Comparison of ENCODE assay signal across 12 cellular contexts in genomic region chr10:81978238-81978637, GRCh38.
A peak's percentile ranks its signal among the peaks of the same experiment; 100 is the strongest.
DNase-seq lines count a peak whose midpoint lies in the region; ATAC-seq and TF ChIP-seq lines count a peak whose summit lies in the region.
"Had no signal": no experiment of that assay in that cellular context is flagged by ENCODE, and none has a peak within 500 bp of the region (broad histone marks: within the 10 kb centered on the region; RNA-seq: fewer than 3 reads in every experiment).

No MANE protein-coding gene starts in this region.

- H3K4me1 ChIP-seq in adipocyte (ENCODE audit: control insufficient read depth, insufficient read depth, low read length), result no peaks in the 10 kb centered on the region
- H3K4me1 ChIP-seq: left lung had no signal

- no peaks in the 10 kb centered on the region for H3K27me3 ChIP-seq in adipocyte (replicated peaks; ENCODE audit: control insufficient read depth, insufficient read depth, low read length)
- H3K27me3 ChIP-seq: left lung had no signal

- no peaks in the 10 kb centered on the region for H3K4me1 Mint-ChIP-seq in type B pancreatic cell (ENCODE audit: unreplicated experiment)
- no peaks in the 10 kb centered on the region for H3K4me1 Mint-ChIP-seq in stimulated activated memory B cell treated with anti-CD40 and anti-IgM and Interleukin-4, amounts not matched to agents 10 μg/mL and 1 μg/mL and 100 μg/mL, for 72 hours
- H3K4me1 Mint-ChIP-seq: stimulated activated naive B cell treated with anti-CD40 and anti-IgM and Interleukin-4, amounts not matched to agents 10 μg/mL and 1 μg/mL and 100 μg/mL, for 72 hours had no signal

- H3K9ac ChIP-seq in adipocyte (ENCODE audit: low read length), result no peak overlapping the region

- no peak for ATAC-seq in stimulated activated memory B cell treated with anti-CD40 and anti-IgM and Interleukin-4, amounts not matched to agents 10 μg/mL and 1 μg/mL and 100 μg/mL, for 72 hours
- no peak for ATAC-seq in GM19328 (IDR thresholded peaks at IDR 0.05; ENCODE audit: unreplicated experiment)
- ATAC-seq: left lung; stimulated activated naive B cell treated with anti-CD40 and anti-IgM and Interleukin-4, amounts not matched to agents 10 μg/mL and 1 μg/mL and 100 μg/mL, for 72 hours had no signal

- TF ChIP-seq CTCF in GM12865 (IDR thresholded peaks at IDR 0.05; ENCODE audit: insufficient read depth, low read depth, low read length, missing control alignments) (no peak), type B pancreatic cell (conservative IDR thresholded peaks at IDR 0.05) (no peak)

- no peaks in the 10 kb centered on the region for H3K9me3 ChIP-seq in adipocyte (ENCODE audit: control insufficient read depth, low read length)

- H3K4me3 ChIP-seq in GM12865 (ENCODE audit: low read depth, low read length) (no peak overlapping the region), adipocyte (ENCODE audit: low read length) (no peak overlapping the region)
- H3K4me3 ChIP-seq: left lung had no signal

- no peak overlapping the region for H3K4me3 Mint-ChIP-seq in type B pancreatic cell
- H3K4me3 Mint-ChIP-seq in stimulated activated memory B cell treated with anti-CD40 and anti-IgM and Interleukin-4, amounts not matched to agents 10 μg/mL and 1 μg/mL and 100 μg/mL, for 72 hours, result no peak overlapping the region
- H3K4me3 Mint-ChIP-seq: stimulated activated naive B cell treated with anti-CD40 and anti-IgM and Interleukin-4, amounts not matched to agents 10 μg/mL and 1 μg/mL and 100 μg/mL, for 72 hours had no signal

- DNase-seq in GM12865 (ENCODE audit: low read depth) (peak; percentile 26), M059J (ENCODE audit: low read depth) (peak; percentile 13), adipocyte (ENCODE audit: low read depth) (peak; percentile 6), iPS-NIHi7 (ENCODE audit: extremely low spot score) (peak; percentile 53), NCI-H446 (lab: John Stamatoyannopoulos, UW) (no peak), type B pancreatic cell (ENCODE audit: extremely low spot score, unreplicated experiment) (no peak)
- DNase-seq: activated gamma-delta T cell treated with Interleukin-2 at 50 U/mL for 16 hours; left lung; nucleus accumbens; stimulated activated naive B cell treated with anti-CD40 and anti-IgM and Interleukin-4, amounts not matched to agents 10 μg/mL and 1 μg/mL and 100 μg/mL, for 72 hours had no signal

- H3K36me3 ChIP-seq in adipocyte (ENCODE audit: control insufficient read depth, insufficient read depth, low read length, severe bottlenecking), result no peaks in the 10 kb centered on the region
- H3K36me3 ChIP-seq: left lung had no signal

- peaks cover 7% of the 10 kb centered on the region for H3K27me3 Mint-ChIP-seq in type B pancreatic cell
- no peaks in the 10 kb centered on the region for H3K27me3 Mint-ChIP-seq in stimulated activated memory B cell treated with anti-CD40 and anti-IgM and Interleukin-4, amounts not matched to agents 10 μg/mL and 1 μg/mL and 100 μg/mL, for 72 hours
- H3K27me3 Mint-ChIP-seq: stimulated activated naive B cell treated with anti-CD40 and anti-IgM and Interleukin-4, amounts not matched to agents 10 μg/mL and 1 μg/mL and 100 μg/mL, for 72 hours had no signal

- no peak overlapping the region for H3K27ac Mint-ChIP-seq in type B pancreatic cell
- H3K27ac Mint-ChIP-seq in stimulated activated memory B cell treated with anti-CD40 and anti-IgM and Interleukin-4, amounts not matched to agents 10 μg/mL and 1 μg/mL and 100 μg/mL, for 72 hours, result no peak overlapping the region
- H3K27ac Mint-ChIP-seq: stimulated activated naive B cell treated with anti-CD40 and anti-IgM and Interleukin-4, amounts not matched to agents 10 μg/mL and 1 μg/mL and 100 μg/mL, for 72 hours had no signal

- H3K36me3 Mint-ChIP-seq in type B pancreatic cell, result no peaks in the 10 kb centered on the region
- H3K36me3 Mint-ChIP-seq in stimulated activated memory B cell treated with anti-CD40 and anti-IgM and Interleukin-4, amounts not matched to agents 10 μg/mL and 1 μg/mL and 100 μg/mL, for 72 hours, result no peaks in the 10 kb centered on the region
- H3K36me3 Mint-ChIP-seq: stimulated activated naive B cell treated with anti-CD40 and anti-IgM and Interleukin-4, amounts not matched to agents 10 μg/mL and 1 μg/mL and 100 μg/mL, for 72 hours had no signal

- H3K9me3 Mint-ChIP-seq in type B pancreatic cell, result no peaks in the 10 kb centered on the region
- peaks cover 9% of the 10 kb centered on the region for H3K9me3 Mint-ChIP-seq in stimulated activated memory B cell treated with anti-CD40 and anti-IgM and Interleukin-4, amounts not matched to agents 10 μg/mL and 1 μg/mL and 100 μg/mL, for 72 hours

Comparison
In these comparisons a context has a peak if more than half of its experiments do, and no peak if none do; other contexts are left out.
1. DNase-seq: peak in GM12865 (single experiment), M059J (single experiment), adipocyte (single experiment) and iPS-NIHi7 (single experiment); none in NCI-H446 (0 of 2) and type B pancreatic cell (single experiment).